2 cellular contexts compared by ENCODE assay signal in the genomic region with DNA sequence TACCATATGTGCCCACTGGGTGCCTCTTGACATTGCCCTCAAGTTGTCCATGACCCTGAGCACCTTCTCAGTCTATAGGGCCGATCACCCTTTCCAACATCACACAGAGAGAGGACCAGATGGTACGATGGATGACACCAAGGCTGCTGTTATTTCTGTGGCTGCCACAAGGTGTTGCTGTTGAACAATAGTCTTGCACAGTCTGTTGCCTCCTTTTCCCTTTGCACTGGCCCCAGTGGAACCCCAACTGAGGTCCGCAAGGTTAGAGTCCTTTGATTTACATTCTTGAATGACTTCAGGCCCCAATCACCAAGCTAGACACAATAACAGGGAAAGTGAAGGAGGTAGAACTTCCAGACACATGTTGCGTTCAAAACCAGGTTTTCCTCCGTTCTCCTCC.
TF ChIP-seq lines count a peak whose summit lies in the region.

No MANE protein-coding gene starts in this region.

TF ChIP-seq in K562, 482 proteins besides CTCF, POLR2A, EP300 and RAD21 (continued from another document):
- TF ChIP-seq, protein P1, sequence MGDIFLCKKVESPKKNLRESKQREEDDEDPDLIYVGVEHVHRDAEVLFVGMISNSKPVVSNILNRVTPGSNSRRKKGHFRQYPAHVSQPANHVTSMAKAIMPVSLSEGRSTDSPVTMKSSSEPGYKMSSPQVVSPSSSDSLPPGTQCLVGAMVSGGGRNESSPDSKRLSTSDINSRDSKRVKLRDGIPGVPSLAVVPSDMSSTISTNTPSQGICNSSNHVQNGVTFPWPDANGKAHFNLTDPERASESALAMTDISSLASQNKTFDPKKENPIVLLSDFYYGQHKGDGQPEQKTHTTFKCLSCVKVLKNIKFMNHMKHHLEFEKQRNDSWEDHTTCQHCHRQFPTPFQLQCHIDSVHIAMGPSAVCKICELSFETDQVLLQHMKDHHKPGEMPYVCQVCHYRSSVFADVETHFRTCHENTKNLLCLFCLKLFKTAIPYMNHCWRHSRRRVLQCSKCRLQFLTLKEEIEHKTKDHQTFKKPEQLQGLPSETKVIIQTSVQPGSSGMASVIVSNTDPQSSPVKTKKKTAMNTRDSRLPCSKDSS (IDR thresholded peaks at IDR 0.05; ENCODE audit: low read depth, partially characterized antibody) = peak; percentile 47
- TF ChIP-seq CBX3 (IDR thresholded peaks at IDR 0.05; ENCODE audit: borderline replicate concordance in 1 of 2, low read length in 2 of 2) = peak in 1 of 2 experiments; percentile 97; a peak in 2 of 3 replicates
- TF ChIP-seq CBX1 (IDR thresholded peaks at IDR 0.05; ENCODE audit: low read depth) = peak; percentile 75; the same call in 1 of the 2 replicates
- TF ChIP-seq TRIM28 (IDR thresholded peaks at IDR 0.05) = 0 out of 2 replicates have a peak, but pooled peaks have one; percentile 41
- TF ChIP-seq, protein P2, sequence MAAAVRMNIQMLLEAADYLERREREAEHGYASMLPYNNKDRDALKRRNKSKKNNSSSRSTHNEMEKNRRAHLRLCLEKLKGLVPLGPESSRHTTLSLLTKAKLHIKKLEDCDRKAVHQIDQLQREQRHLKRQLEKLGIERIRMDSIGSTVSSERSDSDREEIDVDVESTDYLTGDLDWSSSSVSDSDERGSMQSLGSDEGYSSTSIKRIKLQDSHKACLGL (CRISPR knock-in tag; IDR thresholded peaks at IDR 0.05; ENCODE audit: borderline replicate concordance, poor library complexity, severe bottlenecking) = no peak
- TF ChIP-seq ZNF695 (CRISPR knock-in tag; IDR thresholded peaks at IDR 0.05) = no peak
- 0 out of 2 replicates have a peak, but pooled peaks have one; percentile 10 for TF ChIP-seq SMC3 (conservative IDR thresholded peaks at IDR 0.05; ENCODE audit: insufficient read depth, low read depth, low read length)
- TF ChIP-seq CBX5 (IDR thresholded peaks at IDR 0.05; ENCODE audit: borderline replicate concordance, low read depth) = peak; percentile 96

TF ChIP-seq in neural cell, 6 proteins besides CTCF, POLR2A, EP300 and RAD21 (continued from another document):
- TF ChIP-seq, protein P3, sequence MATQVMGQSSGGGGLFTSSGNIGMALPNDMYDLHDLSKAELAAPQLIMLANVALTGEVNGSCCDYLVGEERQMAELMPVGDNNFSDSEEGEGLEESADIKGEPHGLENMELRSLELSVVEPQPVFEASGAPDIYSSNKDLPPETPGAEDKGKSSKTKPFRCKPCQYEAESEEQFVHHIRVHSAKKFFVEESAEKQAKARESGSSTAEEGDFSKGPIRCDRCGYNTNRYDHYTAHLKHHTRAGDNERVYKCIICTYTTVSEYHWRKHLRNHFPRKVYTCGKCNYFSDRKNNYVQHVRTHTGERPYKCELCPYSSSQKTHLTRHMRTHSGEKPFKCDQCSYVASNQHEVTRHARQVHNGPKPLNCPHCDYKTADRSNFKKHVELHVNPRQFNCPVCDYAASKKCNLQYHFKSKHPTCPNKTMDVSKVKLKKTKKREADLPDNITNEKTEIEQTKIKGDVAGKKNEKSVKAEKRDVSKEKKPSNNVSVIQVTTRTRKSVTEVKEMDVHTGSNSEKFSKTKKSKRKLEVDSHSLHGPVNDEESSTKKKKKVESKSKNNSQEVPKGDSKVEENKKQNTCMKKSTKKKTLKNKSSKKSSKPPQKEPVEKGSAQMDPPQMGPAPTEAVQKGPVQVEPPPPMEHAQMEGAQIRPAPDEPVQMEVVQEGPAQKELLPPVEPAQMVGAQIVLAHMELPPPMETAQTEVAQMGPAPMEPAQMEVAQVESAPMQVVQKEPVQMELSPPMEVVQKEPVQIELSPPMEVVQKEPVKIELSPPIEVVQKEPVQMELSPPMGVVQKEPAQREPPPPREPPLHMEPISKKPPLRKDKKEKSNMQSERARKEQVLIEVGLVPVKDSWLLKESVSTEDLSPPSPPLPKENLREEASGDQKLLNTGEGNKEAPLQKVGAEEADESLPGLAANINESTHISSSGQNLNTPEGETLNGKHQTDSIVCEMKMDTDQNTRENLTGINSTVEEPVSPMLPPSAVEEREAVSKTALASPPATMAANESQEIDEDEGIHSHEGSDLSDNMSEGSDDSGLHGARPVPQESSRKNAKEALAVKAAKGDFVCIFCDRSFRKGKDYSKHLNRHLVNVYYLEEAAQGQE (IDR thresholded peaks at IDR 0.05; ENCODE audit: borderline replicate concordance) = no peak
- TF ChIP-seq SMC3 (conservative IDR thresholded peaks at IDR 0.05; ENCODE audit: poor library complexity) (peak; percentile 18), TAF1 (IDR thresholded peaks at IDR 0.05; ENCODE audit: low read depth) (no peak)
